13 cellular contexts compared by ENCODE assay signal in genomic region chr7:151806938-151807775, GRCh38.
"Had no signal": no experiment of that assay in that cellular context is flagged by ENCODE, and none has a peak within 500 bp of the region (broad histone marks: within the 10 kb centered on the region; RNA-seq: fewer than 3 reads in every experiment).

No MANE protein-coding gene starts in this region.

- H3K4me3 Mint-ChIP-seq: activated naive CD8-positive, alpha-beta T cell treated with anti-CD3 and anti-CD28 coated beads, Interleukin-2, amount 10 ng/mL, durations not matched to agents 7 days and 5 days; activated T-helper 1 cell treated with anti-CD3 and anti-CD28 coated beads, Interleukin-12 subunit alpha, Interleukin-12 subunit beta, Interleukin-2, Interleukin-4 antibody, amounts not matched to agents 30 ng/mL and 10 ng/mL and 1 ng/mL, durations not matched to agents 14 hours and 24 hours and 36 hours had no signal

- H3K4me1 ChIP-seq: sigmoid colon, tibial nerve, vagina had no signal

- H3K4me3 ChIP-seq: sigmoid colon, tibial nerve, vagina had no signal

- H3K27me3 ChIP-seq: left lung, sigmoid colon, tibial nerve, vagina had no signal

- H3K27ac Mint-ChIP-seq: activated naive CD8-positive, alpha-beta T cell treated with anti-CD3 and anti-CD28 coated beads, Interleukin-2, amount 10 ng/mL, durations not matched to agents 7 days and 5 days; activated T-helper 1 cell treated with anti-CD3 and anti-CD28 coated beads, Interleukin-12 subunit alpha, Interleukin-12 subunit beta, Interleukin-2, Interleukin-4 antibody, amounts not matched to agents 30 ng/mL and 10 ng/mL and 1 ng/mL, durations not matched to agents 14 hours and 24 hours and 36 hours had no signal

- H3K27ac ChIP-seq: epithelial cell of prostate, sigmoid colon, tibial nerve, vagina had no signal

- H3K27me3 Mint-ChIP-seq: activated naive CD8-positive, alpha-beta T cell treated with anti-CD3 and anti-CD28 coated beads, Interleukin-2, amount 10 ng/mL, durations not matched to agents 7 days and 5 days had no signal

- H3K36me3 Mint-ChIP-seq: activated naive CD8-positive, alpha-beta T cell treated with anti-CD3 and anti-CD28 coated beads, Interleukin-2, amount 10 ng/mL, durations not matched to agents 7 days and 5 days had no signal

- H3K36me3 ChIP-seq: left lung, sigmoid colon, vagina had no signal

- H3K4me1 Mint-ChIP-seq: activated naive CD8-positive, alpha-beta T cell treated with anti-CD3 and anti-CD28 coated beads, Interleukin-2, amount 10 ng/mL, durations not matched to agents 7 days and 5 days had no signal

- H3K9me3 ChIP-seq: left lung, sigmoid colon, tibial nerve, vagina had no signal

- DNase-seq: activated CD4-positive, CD25-positive, alpha-beta regulatory T cell treated with anti-CD3 and anti-CD28 coated beads, Interleukin-2, amount 50 U/mL, for 72 hours; activated naive CD4-positive, alpha-beta T cell; activated naive CD8-positive, alpha-beta T cell treated with anti-CD3 and anti-CD28 coated beads, Interleukin-2, amount 10 ng/mL, durations not matched to agents 7 days and 5 days; islet precursor cell; sigmoid colon; stimulated activated CD4-positive, alpha-beta T cell treated with anti-CD3 and anti-CD28 coated beads, Interleukin-4, amount 100 ng/mL, for 1 hour; stimulated activated naive CD4-positive, alpha-beta T cell; substantia nigra had no signal

- H3K9me3 Mint-ChIP-seq: activated naive CD8-positive, alpha-beta T cell treated with anti-CD3 and anti-CD28 coated beads, Interleukin-2, amount 10 ng/mL, durations not matched to agents 7 days and 5 days; activated T-helper 1 cell treated with anti-CD3 and anti-CD28 coated beads, Interleukin-12 subunit alpha, Interleukin-12 subunit beta, Interleukin-2, Interleukin-4 antibody, amounts not matched to agents 30 ng/mL and 10 ng/mL and 1 ng/mL, durations not matched to agents 14 hours and 24 hours and 36 hours had no signal
